Comparison of ENCODE assay signal across 8 cellular contexts in the genomic region with DNA sequence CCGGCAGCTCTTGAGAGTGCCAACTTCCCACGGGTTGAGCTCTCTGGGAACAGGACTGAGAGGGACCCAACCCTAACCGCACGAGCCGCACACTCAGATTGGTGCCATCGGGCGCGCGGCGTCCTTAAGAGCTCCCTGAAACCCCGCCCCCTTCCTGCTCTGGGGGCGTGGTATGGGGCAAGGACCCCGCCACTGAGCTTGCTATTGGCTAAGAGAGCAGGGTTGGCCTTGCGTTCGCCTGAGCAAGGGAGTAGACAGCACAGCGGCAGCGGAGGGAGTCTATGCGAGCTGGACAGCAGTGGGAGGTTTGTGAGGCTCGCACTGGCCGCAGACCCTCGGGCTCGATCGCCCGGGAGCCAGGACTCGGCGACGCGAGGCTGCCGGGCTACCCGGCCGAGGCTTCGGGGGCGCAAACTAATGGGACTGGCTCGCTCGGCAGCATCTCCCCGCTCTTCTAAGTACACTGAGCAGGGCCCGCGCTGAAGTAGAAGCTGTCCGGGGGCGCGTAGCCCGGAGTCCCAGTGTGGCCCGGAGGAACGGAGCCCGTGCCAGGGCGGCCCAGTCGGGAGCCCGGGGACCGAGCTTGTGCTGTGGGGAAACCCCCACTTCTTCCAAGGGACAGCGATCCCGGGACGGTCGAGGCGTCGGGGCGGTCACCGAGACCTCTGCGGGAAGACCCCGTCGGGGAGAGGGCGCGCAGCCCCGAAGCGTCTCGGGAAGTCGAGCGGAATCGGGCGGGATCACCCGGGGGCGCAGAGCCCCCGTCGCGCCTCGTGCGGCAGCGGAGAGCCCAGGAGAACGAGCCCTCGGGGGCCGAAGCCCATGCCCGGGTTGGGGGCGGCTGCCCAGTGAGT. TPM values are rescaled to one million over a fixed set of nuclear protein-coding genes. Genes with fewer than 3 reads are reported as not detected.
DNase-seq lines count a peak whose midpoint lies in the region; ATAC-seq, FAIRE-seq and TF ChIP-seq lines count a peak whose summit lies in the region.

A gene (plus strand): TSS at position 282 of the 854 bp plus-strand sequence. CDS start 756 bp downstream, outside the sequence.

- FAIRE-seq in A549 (lab: Jason Lieb, UNC) (peak; percentile 96), bronchial epithelial cell (lab: Jason Lieb, UNC) (no peak), small intestine (lab: Jason Lieb, UNC) (no peak)

- no peak for TF ChIP-seq EP300 in A549 (IDR thresholded peaks at IDR 0.05)

- H3K27me3 ChIP-seq in WERI-Rb-1 (ENCODE audit: insufficient read depth, low read depth, severe bottlenecking) (peaks cover 26% of the 10 kb centered on the region), bronchial epithelial cell (ENCODE audit: control insufficient read depth, insufficient read depth, low read length) (no peaks in the 10 kb centered on the region), small intestine (ENCODE audit: control insufficient read depth in 2 of 2, insufficient read depth in 2 of 2, low read length in 2 of 2) (no peaks in the 10 kb centered on the region)

- H3K4me3 ChIP-seq in A549 = peak within 1 kb of the TSS; percentile 86
- peak within 1 kb of the TSS; percentile 49 for H3K4me3 ChIP-seq in WERI-Rb-1 (ENCODE audit: low read depth, low read length)
- H3K4me3 ChIP-seq in bronchial epithelial cell (ENCODE audit: low read depth, low read length) = peak within 1 kb of the TSS; percentile 79
- peak within 1 kb of the TSS; percentile 78 to 82 for H3K4me3 ChIP-seq in small intestine (ENCODE audit: low read depth in 1 of 2, low read length in 2 of 2)

- peak; percentile 80 to 95 for DNase-seq in A549 (ENCODE audit: low read depth in 1 of 2, low spot score in 1 of 2)
- DNase-seq in NCI-H2196 (lab: John Stamatoyannopoulos, UW; ENCODE audit: unreplicated experiment) = peak; percentile 89
- DNase-seq in WERI-Rb-1 = peak; percentile 91
- DNase-seq in bronchial epithelial cell (ENCODE audit: low read depth) = peak; percentile 82
- DNase-seq in iPS-NIHi7 (ENCODE audit: extremely low spot score) = peak; percentile 82
- DNase-seq in small intestine = peak; percentile 95

- no peaks in the 10 kb centered on the region for H3K9me3 ChIP-seq in A549
- H3K9me3 ChIP-seq in WERI-Rb-1 (ENCODE audit: severe bottlenecking) = no peaks in the 10 kb centered on the region
- H3K9me3 ChIP-seq in small intestine (ENCODE audit: control insufficient read depth, low read depth) = no peaks in the 10 kb centered on the region

- ATAC-seq in A549 = peak; percentile 85 to 93
- peak; percentile 89 for ATAC-seq in GM18858 (IDR thresholded peaks at IDR 0.05; ENCODE audit: unreplicated experiment)
- peak; percentile 87 for ATAC-seq in HG03066 (IDR thresholded peaks at IDR 0.05; ENCODE audit: low read depth, unreplicated experiment)

- TF ChIP-seq CTCF in A549 (IDR thresholded peaks at IDR 0.05) = no peak
- TF ChIP-seq CTCF in WERI-Rb-1 (IDR thresholded peaks at IDR 0.05; ENCODE audit: low read depth, low read length) = no peak
- TF ChIP-seq CTCF in bronchial epithelial cell (IDR thresholded peaks at IDR 0.05; ENCODE audit: insufficient read depth, low read length, severe bottlenecking) = no peak

- TF ChIP-seq POLR2A in A549 (IDR thresholded peaks at IDR 0.05; ENCODE audit: low read length) = peak; percentile 83

- 2% methylated on average over 9 of the region's 82 CpGs for WGBS in A549 (ENCODE audit: missing lambda C conversion rate)
- WGBS in small intestine, 3 donors = 0 to 40% (median 21%) methylated on average over 42 to 82 of the region's 82 CpGs

- peak within 1 kb of the TSS; percentile 99 for H3K4me2 ChIP-seq in A549

- CTCF ChIA-PET in A549 (lab: Yijun Ruan, JAX) = interaction anchor here (0.5 to 16.6 kb wide), 28 partner anchors 9 to 558 kb away, joined by 3 to 327 read pairs (median 6); no protein-coding TSS in a partner anchor

- H3K27ac ChIP-seq in A549 (peak within 1 kb of the TSS; percentile 71 to 89), WERI-Rb-1 (no peak within 1 kb of the TSS), small intestine (ENCODE audit: low read depth in 1 of 2, low read length in 1 of 2) (peak within 1 kb of the TSS; percentile 94 to 95)

- no peak; a peak in 1 of 5 replicates for TF ChIP-seq RAD21 in A549 (conservative IDR thresholded peaks at IDR 0.05 in 1 of 2, IDR thresholded peaks at IDR 0.05 in 1 of 2)

- H3K4me1 ChIP-seq in A549 = peaks cover 5% of the 10 kb centered on the region; the same call in 1 of the 3 replicates
- H3K4me1 ChIP-seq in small intestine (ENCODE audit: control insufficient read depth in 2 of 2, insufficient read depth in 1 of 2, low read depth in 1 of 2, low read length in 1 of 2) = no peaks in the 10 kb centered on the region

- POLR2A ChIA-PET in A549 (lab: Yijun Ruan, JAX) = interaction anchor here (0.5 to 2.8 kb wide), 21 partner anchors 11 to 574 kb away, joined by 3 to 26 read pairs (median 4); a partner anchor contains a TSS

- H3K36me3 ChIP-seq in WERI-Rb-1 (no peaks in the 10 kb centered on the region), bronchial epithelial cell (ENCODE audit: control insufficient read depth, insufficient read depth, low read length) (no peaks in the 10 kb centered on the region), small intestine (ENCODE audit: control insufficient read depth in 2 of 2, insufficient read depth in 2 of 2, low read length in 2 of 2) (no peaks in the 10 kb centered on the region)

TF ChIP-seq in A549, 52 proteins besides CTCF, POLR2A, EP300 and RAD21:
- no peak for TF ChIP-seq KDM5A (IDR thresholded peaks at IDR 0.05)
- TF ChIP-seq JUN (IDR thresholded peaks at IDR 0.05) = peak in 1 of 2 experiments; percentile 51; a peak in 2 of 5 replicates
- TF ChIP-seq MYC (IDR thresholded peaks at IDR 0.05; ENCODE audit: borderline replicate concordance, low read length) = no peak
- TF ChIP-seq, protein P1, sequence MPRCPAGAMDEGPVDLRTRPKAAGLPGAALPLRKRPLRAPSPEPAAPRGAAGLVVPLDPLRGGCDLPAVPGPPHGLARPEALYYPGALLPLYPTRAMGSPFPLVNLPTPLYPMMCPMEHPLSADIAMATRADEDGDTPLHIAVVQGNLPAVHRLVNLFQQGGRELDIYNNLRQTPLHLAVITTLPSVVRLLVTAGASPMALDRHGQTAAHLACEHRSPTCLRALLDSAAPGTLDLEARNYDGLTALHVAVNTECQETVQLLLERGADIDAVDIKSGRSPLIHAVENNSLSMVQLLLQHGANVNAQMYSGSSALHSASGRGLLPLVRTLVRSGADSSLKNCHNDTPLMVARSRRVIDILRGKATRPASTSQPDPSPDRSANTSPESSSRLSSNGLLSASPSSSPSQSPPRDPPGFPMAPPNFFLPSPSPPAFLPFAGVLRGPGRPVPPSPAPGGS (IDR thresholded peaks at IDR 0.05) = 0 out of 3 replicates have a peak, but pooled peaks have one; percentile 47
- TF ChIP-seq, protein P2, sequence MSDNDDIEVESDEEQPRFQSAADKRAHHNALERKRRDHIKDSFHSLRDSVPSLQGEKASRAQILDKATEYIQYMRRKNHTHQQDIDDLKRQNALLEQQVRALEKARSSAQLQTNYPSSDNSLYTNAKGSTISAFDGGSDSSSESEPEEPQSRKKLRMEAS (IDR thresholded peaks at IDR 0.05) = peak; percentile 12; the same call in 1 of the 2 replicates
- no peak for TF ChIP-seq CHD2 (IDR thresholded peaks at IDR 0.05; ENCODE audit: low read length, partially characterized antibody)
- TF ChIP-seq, protein P3, sequence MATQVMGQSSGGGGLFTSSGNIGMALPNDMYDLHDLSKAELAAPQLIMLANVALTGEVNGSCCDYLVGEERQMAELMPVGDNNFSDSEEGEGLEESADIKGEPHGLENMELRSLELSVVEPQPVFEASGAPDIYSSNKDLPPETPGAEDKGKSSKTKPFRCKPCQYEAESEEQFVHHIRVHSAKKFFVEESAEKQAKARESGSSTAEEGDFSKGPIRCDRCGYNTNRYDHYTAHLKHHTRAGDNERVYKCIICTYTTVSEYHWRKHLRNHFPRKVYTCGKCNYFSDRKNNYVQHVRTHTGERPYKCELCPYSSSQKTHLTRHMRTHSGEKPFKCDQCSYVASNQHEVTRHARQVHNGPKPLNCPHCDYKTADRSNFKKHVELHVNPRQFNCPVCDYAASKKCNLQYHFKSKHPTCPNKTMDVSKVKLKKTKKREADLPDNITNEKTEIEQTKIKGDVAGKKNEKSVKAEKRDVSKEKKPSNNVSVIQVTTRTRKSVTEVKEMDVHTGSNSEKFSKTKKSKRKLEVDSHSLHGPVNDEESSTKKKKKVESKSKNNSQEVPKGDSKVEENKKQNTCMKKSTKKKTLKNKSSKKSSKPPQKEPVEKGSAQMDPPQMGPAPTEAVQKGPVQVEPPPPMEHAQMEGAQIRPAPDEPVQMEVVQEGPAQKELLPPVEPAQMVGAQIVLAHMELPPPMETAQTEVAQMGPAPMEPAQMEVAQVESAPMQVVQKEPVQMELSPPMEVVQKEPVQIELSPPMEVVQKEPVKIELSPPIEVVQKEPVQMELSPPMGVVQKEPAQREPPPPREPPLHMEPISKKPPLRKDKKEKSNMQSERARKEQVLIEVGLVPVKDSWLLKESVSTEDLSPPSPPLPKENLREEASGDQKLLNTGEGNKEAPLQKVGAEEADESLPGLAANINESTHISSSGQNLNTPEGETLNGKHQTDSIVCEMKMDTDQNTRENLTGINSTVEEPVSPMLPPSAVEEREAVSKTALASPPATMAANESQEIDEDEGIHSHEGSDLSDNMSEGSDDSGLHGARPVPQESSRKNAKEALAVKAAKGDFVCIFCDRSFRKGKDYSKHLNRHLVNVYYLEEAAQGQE (IDR thresholded peaks at IDR 0.05) = 0 out of 2 replicates have a peak, but pooled peaks have one; percentile 39
- TF ChIP-seq, protein P4, sequence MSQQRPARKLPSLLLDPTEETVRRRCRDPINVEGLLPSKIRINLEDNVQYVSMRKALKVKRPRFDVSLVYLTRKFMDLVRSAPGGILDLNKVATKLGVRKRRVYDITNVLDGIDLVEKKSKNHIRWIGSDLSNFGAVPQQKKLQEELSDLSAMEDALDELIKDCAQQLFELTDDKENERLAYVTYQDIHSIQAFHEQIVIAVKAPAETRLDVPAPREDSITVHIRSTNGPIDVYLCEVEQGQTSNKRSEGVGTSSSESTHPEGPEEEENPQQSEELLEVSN (IDR thresholded peaks at IDR 0.05; ENCODE audit: borderline replicate concordance, low read depth) = no peak
- TF ChIP-seq, protein P5, sequence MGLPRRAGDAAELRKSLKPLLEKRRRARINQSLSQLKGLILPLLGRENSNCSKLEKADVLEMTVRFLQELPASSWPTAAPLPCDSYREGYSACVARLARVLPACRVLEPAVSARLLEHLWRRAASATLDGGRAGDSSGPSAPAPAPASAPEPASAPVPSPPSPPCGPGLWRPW (IDR thresholded peaks at IDR 0.05) = no peak
- TF ChIP-seq TP53 (CRISPR knock-in tag; IDR thresholded peaks at IDR 0.05) = no peak
- no peak for TF ChIP-seq FOXS1 (CRISPR knock-in tag; IDR thresholded peaks at IDR 0.05)

RNA-seq across cellular contexts. Expression of the gene that starts here (rescaled TPM):
- 3.7 TPM in 2 replicates for polyA plus RNA-seq in A549 (2011; rRNA removed)
- polyA plus RNA-seq in A549 (2012; cell fraction: cytosol; rRNA removed) = 5.3 and 7.8 TPM in 2 replicates
- 6.4 and 7.6 TPM in 2 replicates for polyA plus RNA-seq in A549 (2012; cell fraction: nucleus; rRNA removed)
- polyA plus RNA-seq in A549 (2017; fragmentation: RNase III; extraction: RNeasy Plus Mini Kit Qiagen cat#74134 plus additional on column Dnase treatment) = 3.4 to 4.0 TPM (median 3.5 TPM) in 3 replicates
- polyA minus RNA-seq in A549 (2011; rRNA and poly(A)+ RNA removed) = 3.2 and 5.1 TPM in 2 replicates
- 117 and 159 TPM in 2 replicates for total RNA-seq in bronchial epithelial cell
- polyA plus RNA-seq in small intestine = 10 to 100 TPM; 21.9 to 47.0 (median 26.4) TPM
